8 cellular contexts compared by ENCODE assay signal in genomic region chr2:32009479-32010256, GRCh38. TPM values are rescaled to one million over a fixed set of nuclear protein-coding genes. Genes with fewer than 3 reads are reported as not detected.
DNase-seq lines count a peak whose midpoint lies in the region; ATAC-seq and TF ChIP-seq lines count a peak whose summit lies in the region.

No MANE protein-coding gene starts in this region.

- no peaks in the 10 kb centered on the region for H3K27me3 ChIP-seq in adipocyte (replicated peaks; ENCODE audit: control insufficient read depth, insufficient read depth, low read length)
- no peaks in the 10 kb centered on the region for H3K27me3 ChIP-seq in left ventricle myocardium inferior (ENCODE audit: low read depth)
- no peaks in the 10 kb centered on the region for H3K27me3 ChIP-seq in prostate gland (replicated peaks; ENCODE audit: insufficient read depth)

- H3K4me1 ChIP-seq in adipocyte (ENCODE audit: control insufficient read depth, insufficient read depth, low read length) (peaks cover 23% of the 10 kb centered on the region), left ventricle myocardium inferior (peaks cover 46% of the 10 kb centered on the region), prostate gland (replicated peaks) (peaks cover 8% of the 10 kb centered on the region)

- TF ChIP-seq CTCF in left ventricle myocardium inferior (IDR thresholded peaks at IDR 0.05; ENCODE audit: borderline replicate concordance) (no peak), prostate gland (IDR thresholded peaks at IDR 0.05) (no peak)

- no peaks in the 10 kb centered on the region for H3K9me3 ChIP-seq in adipocyte (ENCODE audit: control insufficient read depth, low read length)
- H3K9me3 ChIP-seq in left ventricle myocardium inferior (replicated peaks), result no peaks in the 10 kb centered on the region
- H3K9me3 ChIP-seq in prostate gland, result no peaks in the 10 kb centered on the region

- peak overlapping the region; percentile 98 for H3K27ac ChIP-seq in left ventricle myocardium inferior (replicated peaks)
- peak overlapping the region; percentile 93 to 94 for H3K27ac ChIP-seq in prostate gland

- H3K4me3 ChIP-seq in adipocyte (ENCODE audit: low read length) (peak overlapping the region; percentile 96), left ventricle myocardium inferior (peak overlapping the region; percentile 92), prostate gland (peak overlapping the region; percentile 66 to 83)

- DNase-seq in AG08395 (ENCODE audit: low spot score) (peak; percentile 44), adipocyte (ENCODE audit: low read depth) (peak; percentile 70), left ventricle myocardium inferior (peak; percentile 40), prostate gland (ENCODE audit: low spot score) (peak; percentile 12), NCI-H1105 treated with DMSO at 0.1 percent for 48 hours (lab: John Stamatoyannopoulos, UW) (no peak)

- intact Hi-C loops in left ventricle myocardium inferior (cut with micrococcal nuclease) (no loop called here), prostate gland (cut with DNase I) (loop anchor here (1.0 to 10.0 kb wide), 3 partner anchors 54 to 775 kb away; partner anchors contain the start of genes EHD3, SPAST and YIPF4)

- H3K36me3 ChIP-seq in adipocyte (ENCODE audit: control insufficient read depth, insufficient read depth, low read length, severe bottlenecking) (no peaks in the 10 kb centered on the region), left ventricle myocardium inferior (no peaks in the 10 kb centered on the region), prostate gland (no peaks in the 10 kb centered on the region)

- H3K9ac ChIP-seq in adipocyte (ENCODE audit: low read length), result peak overlapping the region; percentile 91

- WGBS in prostate gland, result 2% methylated on average over 36 of the region's 92 CpGs

- peak; percentile 7 for ATAC-seq in GM18870 (IDR thresholded peaks at IDR 0.05; ENCODE audit: unreplicated experiment)
- ATAC-seq in HG03095 (IDR thresholded peaks at IDR 0.05; ENCODE audit: unreplicated experiment), result peak; percentile 18
- ATAC-seq in SK-N-SH treated with all-trans-retinoic acid at 6 μM for 48 hours, result peak; percentile 7

- TF ChIP-seq POLR2A in prostate gland (IDR thresholded peaks at IDR 0.05), result peak; percentile 10

TF ChIP-seq in SK-N-SH treated with all-trans-retinoic acid at 6 μM for 48 hours, 23 proteins besides CTCF, POLR2A, EP300 and RAD21:
- TF ChIP-seq ARNTL (CRISPR knock-in tag; IDR thresholded peaks at IDR 0.05; ENCODE audit: borderline replicate concordance, low read depth) (no peak), TSHZ2 (CRISPR knock-in tag; IDR thresholded peaks at IDR 0.05) (no peak), ZFP3 (CRISPR knock-in tag; IDR thresholded peaks at IDR 0.05) (no peak), PATZ1 (CRISPR knock-in tag; IDR thresholded peaks at IDR 0.05; ENCODE audit: borderline replicate concordance) (no peak; the same call in 1 of the 2 replicates), GLIS3 (CRISPR knock-in tag; IDR thresholded peaks at IDR 0.05) (no peak), BACH2 (CRISPR knock-in tag; IDR thresholded peaks at IDR 0.05; ENCODE audit: borderline replicate concordance) (no peak), CSRNP3 (CRISPR knock-in tag; IDR thresholded peaks at IDR 0.05) (no peak), ZNF70 (CRISPR knock-in tag; IDR thresholded peaks at IDR 0.05) (no peak), CSDC2 (CRISPR knock-in tag; IDR thresholded peaks at IDR 0.05) (no peak), ZC3H10 (CRISPR knock-in tag; IDR thresholded peaks at IDR 0.05) (no peak), POU6F1 (CRISPR knock-in tag; IDR thresholded peaks at IDR 0.05; ENCODE audit: borderline replicate concordance, low read depth) (no peak), PPARA (CRISPR knock-in tag; IDR thresholded peaks at IDR 0.05; ENCODE audit: borderline replicate concordance) (no peak), RARB (CRISPR knock-in tag; IDR thresholded peaks at IDR 0.05) (no peak), CREB5 (CRISPR knock-in tag; IDR thresholded peaks at IDR 0.05; ENCODE audit: low read depth) (no peak), ZNF565 (CRISPR knock-in tag; conservative IDR thresholded peaks at IDR 0.05; ENCODE audit: low read depth) (no peak)
TF ChIP-seq in SK-N-SH treated with all-trans-retinoic acid at 6 μM for 48 hours: peak in this region for 0.

RNA-seq across cellular contexts. Expression of gene MEMO1, which starts 1.1 kb away (rescaled TPM):
- total RNA-seq in left ventricle myocardium inferior (41.9 TPM), prostate gland (10 to 100 TPM; 25.7 to 38.7 TPM)

RNA-seq across cellular contexts. Expression of gene DPY30, which starts 29.9 kb away (rescaled TPM):
- total RNA-seq in left ventricle myocardium inferior, result 37.5 TPM
- 10 to 100 TPM; 36.5 to 93.3 TPM for total RNA-seq in prostate gland

RNA-seq across cellular contexts. Expression of gene SPAST, which starts 53.7 kb away (rescaled TPM):
- total RNA-seq in left ventricle myocardium inferior (8.7 TPM), prostate gland (10 to 100 TPM; 19.4 to 28.1 TPM)
